ENCODE assay signal across 11 cellular contexts in genomic region chr1:89608627-89609338, GRCh38. TPM values are rescaled to one million over a fixed set of nuclear protein-coding genes. Genes with fewer than 3 reads are reported as not detected.
DNase-seq lines count a peak whose midpoint lies in the region; ATAC-seq and TF ChIP-seq lines count a peak whose summit lies in the region.
"Had no signal": no experiment of that assay in that cellular context is flagged by ENCODE, and none has a peak within 500 bp of the region (broad histone marks: within the 10 kb centered on the region; RNA-seq: fewer than 3 reads in every experiment).

No MANE protein-coding gene starts in this region.

- H3K36me3 Mint-ChIP-seq in CD4-positive, CD25-positive, alpha-beta regulatory T cell, result no peaks in the 10 kb centered on the region
- peaks cover 14% of the 10 kb centered on the region for H3K36me3 Mint-ChIP-seq in activated CD8-positive, alpha-beta T cell treated with anti-CD3 and anti-CD28 coated beads for 36 hours (ENCODE audit: low read depth)

- no peaks in the 10 kb centered on the region for H3K9me3 ChIP-seq in CD4-positive, CD25-positive, alpha-beta regulatory T cell (ENCODE audit: control insufficient read depth in 2 of 2, low read length in 2 of 2)
- H3K9me3 ChIP-seq in spleen, result no peaks in the 10 kb centered on the region
- H3K9me3 ChIP-seq: thoracic aorta had no signal

- TF ChIP-seq POLR2A in spleen (IDR thresholded peaks at IDR 0.05), result no peak

- H3K27me3 Mint-ChIP-seq in CD4-positive, CD25-positive, alpha-beta regulatory T cell, result no peaks in the 10 kb centered on the region
- no peaks in the 10 kb centered on the region for H3K27me3 Mint-ChIP-seq in activated CD8-positive, alpha-beta T cell treated with anti-CD3 and anti-CD28 coated beads for 36 hours

- ATAC-seq in CD4-positive, CD25-positive, alpha-beta regulatory T cell (ENCODE audit: low read depth in 2 of 2), result peak; percentile 7 to 13
- peak; percentile 11 for ATAC-seq in activated CD8-positive, alpha-beta T cell treated with anti-CD3 and anti-CD28 coated beads for 36 hours
- ATAC-seq in GM19467 (IDR thresholded peaks at IDR 0.05; ENCODE audit: unreplicated experiment), result no peak

- H3K27me3 ChIP-seq in CD4-positive, CD25-positive, alpha-beta regulatory T cell (ENCODE audit: control insufficient read depth, insufficient read depth, low read length), result no peaks in the 10 kb centered on the region
- no peaks in the 10 kb centered on the region for H3K27me3 ChIP-seq in spleen (replicated peaks in 1 of 7)

- peak overlapping the region; percentile 92 for H3K27ac ChIP-seq in CD4-positive, CD25-positive, alpha-beta regulatory T cell (ENCODE audit: insufficient read depth, low read length, poor library complexity, severe bottlenecking)
- H3K27ac ChIP-seq in spleen, result peak overlapping the region in 7 of 8 donors; percentile 5 to 77 (median 61)
- H3K27ac ChIP-seq: SK-N-MC, thoracic aorta had no signal

- CTCF ChIA-PET in activated CD8-positive, alpha-beta T cell treated with anti-CD3 and anti-CD28 coated beads for 36 hours (lab: Charles Lee), result interaction anchor here (0.7 to 5.6 kb wide), 12 partner anchors 14 to 173 kb away, joined by 3 to 41 read pairs (median 5); no protein-coding TSS in a partner anchor

- intact Hi-C loops in activated CD8-positive, alpha-beta T cell treated with anti-CD3 and anti-CD28 coated beads for 36 hours (cut with micrococcal nuclease), result loop anchor here (2.0 to 5.0 kb wide), 2 partner anchors 22 to 114 kb away; no protein-coding TSS in a partner anchor
- intact Hi-C loops in spleen (cut with DNase I; ENCODE audit: low total_unique reads), result no loop called here

- DNase-seq in CD4-positive, CD25-positive, alpha-beta regulatory T cell, result peak in 2 of 3 donors; percentile 34 to 79
- peak; percentile 85 for DNase-seq in activated CD8-positive, alpha-beta T cell treated with anti-CD3 and anti-CD28 coated beads for 36 hours
- DNase-seq in central memory CD4-positive, alpha-beta T cell, result peak; percentile 67
- DNase-seq in spleen, result peak; percentile 81
- DNase-seq in A172 (ENCODE audit: low spot score), result no peak
- DNase-seq in ecto neural progenitor cell (ENCODE audit: low spot score), result no peak
- no peak for DNase-seq in occipital lobe (lab: John Stamatoyannopoulos, UW)
- DNase-seq: NCI-H146 had no signal

- TF ChIP-seq CTCF in activated CD8-positive, alpha-beta T cell treated with anti-CD3 and anti-CD28 coated beads for 36 hours (IDR thresholded peaks at IDR 0.05), result no peak
- TF ChIP-seq CTCF in spleen (IDR thresholded peaks at IDR 0.05 in 8 of 11, conservative IDR thresholded peaks at IDR 0.05 in 3 of 11), result no peak

- no peaks in the 10 kb centered on the region for H3K36me3 ChIP-seq in CD4-positive, CD25-positive, alpha-beta regulatory T cell (ENCODE audit: control insufficient read depth, insufficient read depth, low read length)
- H3K36me3 ChIP-seq in spleen, result no peaks in the 10 kb centered on the region
- H3K36me3 ChIP-seq: thoracic aorta had no signal

- WGBS in spleen, 5 donors, result 73 to 90% (median 83%) methylated on average over 19 of the region's 19 CpGs

- H3K4me1 Mint-ChIP-seq in CD4-positive, CD25-positive, alpha-beta regulatory T cell, result peaks cover 34 to 90% (median 66%) of the 10 kb centered on the region in 4 donors
- H3K4me1 Mint-ChIP-seq in activated CD8-positive, alpha-beta T cell treated with anti-CD3 and anti-CD28 coated beads for 36 hours (ENCODE audit: low read depth), result peaks cover 90% of the 10 kb centered on the region

- H3K4me3 Mint-ChIP-seq in CD4-positive, CD25-positive, alpha-beta regulatory T cell, result peak overlapping the region; percentile 64 to 88 (median 78)
- peak overlapping the region; percentile 74 for H3K4me3 Mint-ChIP-seq in activated CD8-positive, alpha-beta T cell treated with anti-CD3 and anti-CD28 coated beads for 36 hours

- H3K9me3 Mint-ChIP-seq in CD4-positive, CD25-positive, alpha-beta regulatory T cell, result no peaks in the 10 kb centered on the region
- no peaks in the 10 kb centered on the region for H3K9me3 Mint-ChIP-seq in activated CD8-positive, alpha-beta T cell treated with anti-CD3 and anti-CD28 coated beads for 36 hours

- H3K27ac Mint-ChIP-seq in CD4-positive, CD25-positive, alpha-beta regulatory T cell, result peak overlapping the region; percentile 98 to 99 (median 99)
- H3K27ac Mint-ChIP-seq in activated CD8-positive, alpha-beta T cell treated with anti-CD3 and anti-CD28 coated beads for 36 hours, result peak overlapping the region; percentile 99

- H3K4me3 ChIP-seq in CD4-positive, CD25-positive, alpha-beta regulatory T cell (ENCODE audit: low read depth, low read length), result peak overlapping the region; percentile 82
- peak overlapping the region in 1 of 8 donors; percentile 37 for H3K4me3 ChIP-seq in spleen
- H3K4me3 ChIP-seq: SK-N-MC, thoracic aorta had no signal

- H3K4me1 ChIP-seq in CD4-positive, CD25-positive, alpha-beta regulatory T cell (ENCODE audit: control insufficient read depth, insufficient read depth, low read length, poor library complexity, severe bottlenecking), result peaks cover 92% of the 10 kb centered on the region
- H3K4me1 ChIP-seq in spleen, result peaks cover 5 to 85% (median 30%) of the 10 kb centered on the region in 6 donors

- POLR2A ChIA-PET in activated CD8-positive, alpha-beta T cell treated with anti-CD3 and anti-CD28 coated beads for 36 hours (lab: Charles Lee), result interaction anchor here (0.6 to 5.7 kb wide), 23 partner anchors 11 to 482 kb away, joined by 3 to 76 read pairs (median 5); partner anchors contain the start of genes GBP5, LRRC8B and LRRC8C

RNA-seq across cellular contexts. Expression of gene LRRC8C, which starts 24.1 kb away (rescaled TPM):
- total RNA-seq in CD4-positive, CD25-positive, alpha-beta regulatory T cell, result 70.4 TPM
- 10 to 100 TPM; 22.8 to 27.2 (median 24.9) TPM for polyA plus RNA-seq in CD4-positive, CD25-positive, alpha-beta regulatory T cell
- 10 to 100 TPM; 34.4 to 37.4 TPM for total RNA-seq in activated CD8-positive, alpha-beta T cell treated with anti-CD3 and anti-CD28 coated beads for 36 hours
- total RNA-seq in spleen, result 10 to 100 TPM; 16.0 to 33.0 (median 27.8) TPM
- 1 to 10 TPM; 3.7 to 3.9 (median 3.7) TPM for polyA plus RNA-seq in spleen
- total RNA-seq in A172 (2014; rRNA removed; shearing (Covaris generic)), result 2.0 and 3.0 TPM in 2 replicates
- 8.4 TPM for total RNA-seq in occipital lobe

Comparison
In these comparisons a context has a peak if more than half of its experiments do, and no peak if none do; other contexts are left out.
1. DNase-seq: peak in CD4-positive, CD25-positive, alpha-beta regulatory T cell (2 of 3), activated CD8-positive, alpha-beta T cell treated with anti-CD3 and anti-CD28 coated beads for 36 hours (single experiment), central memory CD4-positive, alpha-beta T cell (single experiment) and spleen (single experiment); none in A172 (single experiment), ecto neural progenitor cell (single experiment) and occipital lobe (single experiment).